ENCODE assay signal across 8 cellular contexts in genomic region chr14:105168093-105168420, GRCh38. TPM values are rescaled to one million over a fixed set of nuclear protein-coding genes. Genes with fewer than 3 reads are reported as not detected.
DNase-seq lines count a peak whose midpoint lies in the region; ATAC-seq and TF ChIP-seq lines count a peak whose summit lies in the region.

No MANE protein-coding gene starts in this region.

- 0 to 1% methylated on average over 44 to 46 of the region's 46 CpGs; no CpG with 5 or more reads in 2 of the 4 donors for WGBS in heart left ventricle, 4 donors
- WGBS in body of pancreas, 2 donors, result 0% methylated on average over 24 of the region's 46 CpGs; no CpG with 5 or more reads in 1 of the 2 donors

- H3K4me3 ChIP-seq in heart left ventricle, result peak overlapping the region; percentile 39 to 74 (median 58)
- H3K4me3 ChIP-seq in body of pancreas, result peak overlapping the region in 1 of 2 donors; percentile 20
- peak overlapping the region; percentile 61 for H3K4me3 ChIP-seq in lower lobe of right lung

- no peaks in the 10 kb centered on the region for H3K36me3 ChIP-seq in heart left ventricle
- H3K36me3 ChIP-seq in body of pancreas (replicated peaks in 1 of 2; ENCODE audit: insufficient read depth in 1 of 2, low read depth in 2 of 2), result no peaks in the 10 kb centered on the region
- no peaks in the 10 kb centered on the region for H3K36me3 ChIP-seq in lower lobe of right lung

- no peaks in the 10 kb centered on the region for H3K9me3 Mint-ChIP-seq in type B pancreatic cell

- no peaks in the 10 kb centered on the region for H3K4me1 Mint-ChIP-seq in type B pancreatic cell (ENCODE audit: unreplicated experiment)

- peaks cover 14 to 59% (median 38%) of the 10 kb centered on the region in 12 donors for H3K4me1 ChIP-seq in heart left ventricle
- H3K4me1 ChIP-seq in body of pancreas, result peaks cover 58% of the 10 kb centered on the region
- H3K4me1 ChIP-seq in lower lobe of right lung, result peaks cover 49% of the 10 kb centered on the region

- peak overlapping the region in 8 of 12 donors; percentile 49 to 76 (median 64) for H3K27ac ChIP-seq in heart left ventricle
- H3K27ac ChIP-seq in body of pancreas, result no peak overlapping the region
- H3K27ac ChIP-seq in lower lobe of right lung, result peak overlapping the region; percentile 18

- H3K36me3 Mint-ChIP-seq in type B pancreatic cell, result no peaks in the 10 kb centered on the region

- intact Hi-C loops in heart left ventricle (cut with DNase I) (loop anchor here in 6 of 10 donors (2.0 to 10.0 kb wide), 4 partner anchors 29 to 76 kb away; no protein-coding TSS in a partner anchor), left ventricle myocardium superior (cut with micrococcal nuclease) (no loop called here), body of pancreas (cut with DNase I) (no loop called here), lower lobe of right lung (cut with DNase I) (no loop called here)

- H3K4me3 Mint-ChIP-seq in type B pancreatic cell, result peak overlapping the region; percentile 73

- no peak for TF ChIP-seq CTCF in heart left ventricle (IDR thresholded peaks at IDR 0.05)
- no peak for TF ChIP-seq CTCF in body of pancreas (IDR thresholded peaks at IDR 0.05)
- no peak for TF ChIP-seq CTCF in lower lobe of right lung (IDR thresholded peaks at IDR 0.05)
- TF ChIP-seq CTCF in type B pancreatic cell (conservative IDR thresholded peaks at IDR 0.05), result no peak

- ATAC-seq in heart left ventricle (no peak), left ventricle myocardium superior (no peak), body of pancreas (peak; percentile 5), lower lobe of right lung (no peak)

- TF ChIP-seq POLR2A in heart left ventricle (IDR thresholded peaks at IDR 0.05), result no peak
- TF ChIP-seq POLR2A in body of pancreas (IDR thresholded peaks at IDR 0.05), result no peak

- DNase-seq in heart left ventricle (no peak), left ventricle myocardium superior (no peak), body of pancreas (no peak), lower lobe of right lung (no peak), type B pancreatic cell (ENCODE audit: extremely low spot score, unreplicated experiment) (no peak), NCI-H2196 (lab: John Stamatoyannopoulos, UW; ENCODE audit: unreplicated experiment) (no peak), NCI-H2029 treated with DMSO at 0.1 percent for 48 hours (lab: John Stamatoyannopoulos, UW) (no peak)
- DNase-seq in activated CD4-positive, CD25-positive, alpha-beta regulatory T cell (lab: John Stamatoyannopoulos, UW), result no peak

- H3K27ac Mint-ChIP-seq in type B pancreatic cell, result no peak overlapping the region

- peaks cover 19% of the 10 kb centered on the region for H3K27me3 Mint-ChIP-seq in type B pancreatic cell

- H3K27me3 ChIP-seq in heart left ventricle, result peaks cover 0 to 36% (median 0%) of the 10 kb centered on the region in 9 donors
- H3K27me3 ChIP-seq in body of pancreas, result no peaks in the 10 kb centered on the region
- H3K27me3 ChIP-seq in lower lobe of right lung (ENCODE audit: low read depth), result peaks cover 32% of the 10 kb centered on the region

- H3K9me3 ChIP-seq in heart left ventricle (no peaks in the 10 kb centered on the region), body of pancreas (no peaks in the 10 kb centered on the region), lower lobe of right lung (no peaks in the 10 kb centered on the region)

RNA-seq across cellular contexts. Expression of gene JAG2, which starts 0.5 kb away (rescaled TPM):
- total RNA-seq in heart left ventricle, result 10 to 100 TPM; 20.4 to 62.4 (median 28.6) TPM
- polyA plus RNA-seq in heart left ventricle, result 10 to 100 TPM; 19.1 to 25.2 TPM
- 33.6 TPM for total RNA-seq in left ventricle myocardium superior
- total RNA-seq in body of pancreas, result 10 to 100 TPM; 13.5 to 36.3 TPM
- 29.2 TPM for total RNA-seq in lower lobe of right lung
- 16.5 and 37.1 TPM in 2 replicates for total RNA-seq in type B pancreatic cell (ENCODE audit: low replicate concordance)

RNA-seq across cellular contexts. Expression of gene NUDT14, which starts 13.1 kb away (rescaled TPM):
- 10 to 100 TPM; 16.7 to 48.9 (median 23.8) TPM for total RNA-seq in heart left ventricle
- 10 to 100 TPM; 14.3 to 29.6 TPM for polyA plus RNA-seq in heart left ventricle
- 34.7 TPM for total RNA-seq in left ventricle myocardium superior
- 10 to 100 TPM; 28.8 to 66.9 TPM for total RNA-seq in body of pancreas
- total RNA-seq in lower lobe of right lung, result 54.5 TPM
- total RNA-seq in type B pancreatic cell (ENCODE audit: low replicate concordance), result 33.3 and 49.6 TPM in 2 replicates

Comparison
In these comparisons a context has a peak if more than half of its experiments do, and no peak if none do; other contexts are left out.
1. intact Hi-C loops: an anchor here in heart left ventricle (2.0 to 10.0 kb wide); none called in left ventricle myocardium superior, body of pancreas and lower lobe of right lung.
2. H3K27ac ChIP-seq: peak in heart left ventricle (8 of 12) and lower lobe of right lung (single experiment); none in body of pancreas (0 of 4).